ENCODE assay signal across 9 cellular contexts in genomic region chr19:16025108-16026101, GRCh38. TPM values are rescaled to one million over a fixed set of nuclear protein-coding genes. Genes with fewer than 3 reads are reported as not detected.
A peak's percentile ranks its signal among the peaks of the same experiment; 100 is the strongest.
DNase-seq lines count a peak whose midpoint lies in the region; ATAC-seq and TF ChIP-seq lines count a peak whose summit lies in the region.
"Had no signal": no experiment of that assay in that cellular context is flagged by ENCODE, and none has a peak within 500 bp of the region (broad histone marks: within the 10 kb centered on the region; RNA-seq: fewer than 3 reads in every experiment).

No MANE protein-coding gene starts in this region.

- H3K4me3 Mint-ChIP-seq in chondrocyte (ENCODE audit: unreplicated experiment) (no peak overlapping the region), neural crest cell (no peak overlapping the region)
- H3K4me3 Mint-ChIP-seq: T-cell had no signal

- H3K27me3 Mint-ChIP-seq in chondrocyte (ENCODE audit: low read depth) (peaks cover 15% of the 10 kb centered on the region), neural crest cell (ENCODE audit: low read depth) (peaks cover 25% of the 10 kb centered on the region)

- DNase-seq in NCI-H146 (lab: John Stamatoyannopoulos, UW) (peak; percentile 55), chondrocyte (ENCODE audit: low spot score) (peak; percentile 82), neural crest cell (ENCODE audit: low read depth, low spot score) (no peak), NCI-H2029 treated with DMSO at 0.1 percent for 48 hours (lab: John Stamatoyannopoulos, UW) (no peak), retina (no peak)

- TF ChIP-seq CTCF in GM12874 (IDR thresholded peaks at IDR 0.05; ENCODE audit: insufficient read depth, low read depth, low read length) (peak; percentile 39; the same call in 1 of the 2 replicates), chondrocyte (IDR thresholded peaks at IDR 0.05) (peak; percentile 71), neural crest cell (conservative IDR thresholded peaks at IDR 0.05) (peak; percentile 37)

- TF ChIP-seq POLR2A in GM18505 (IDR thresholded peaks at IDR 0.05; ENCODE audit: borderline replicate concordance, extremely low read depth, insufficient read depth, insufficient read length), result no peak

- no peaks in the 10 kb centered on the region for H3K9me3 Mint-ChIP-seq in chondrocyte (ENCODE audit: low read depth)
- H3K9me3 Mint-ChIP-seq in neural crest cell, result no peaks in the 10 kb centered on the region
- H3K9me3 Mint-ChIP-seq: T-cell had no signal

- no peak for ATAC-seq in GM18505 (IDR thresholded peaks at IDR 0.05; ENCODE audit: unreplicated experiment)
- no peak for ATAC-seq in GM21360 (IDR thresholded peaks at IDR 0.05; ENCODE audit: unreplicated experiment)
- ATAC-seq: T-cell had no signal

- H3K4me1 Mint-ChIP-seq in chondrocyte (ENCODE audit: low read depth), result no peaks in the 10 kb centered on the region
- no peaks in the 10 kb centered on the region for H3K4me1 Mint-ChIP-seq in neural crest cell
- H3K4me1 Mint-ChIP-seq: T-cell had no signal

- H3K27ac Mint-ChIP-seq in chondrocyte (ENCODE audit: unreplicated experiment) (no peak overlapping the region), neural crest cell (ENCODE audit: unreplicated experiment) (no peak overlapping the region)
- H3K27ac Mint-ChIP-seq: T-cell had no signal

- H3K36me3 Mint-ChIP-seq in chondrocyte (ENCODE audit: low read depth), result no peaks in the 10 kb centered on the region
- no peaks in the 10 kb centered on the region for H3K36me3 Mint-ChIP-seq in neural crest cell (ENCODE audit: low read depth)
- H3K36me3 Mint-ChIP-seq: T-cell had no signal

RNA-seq across cellular contexts. Expression of gene TPM4, which starts 50.9 kb away (rescaled TPM):
- 774 to 1,188 TPM (median 1,175 TPM) in 3 replicates for total RNA-seq in chondrocyte
- total RNA-seq in neural crest cell, result 357 and 373 TPM in 2 replicates

Comparison
In these comparisons a context has a peak if more than half of its experiments do, and no peak if none do; other contexts are left out.
1. DNase-seq: peak in NCI-H146 (single experiment) and chondrocyte (single experiment); none in neural crest cell (single experiment), NCI-H2029 treated with DMSO at 0.1 percent for 48 hours (single experiment) and retina (single experiment).
2. Peak in every context shown above with its lines, with median percentiles within 50 percentile points of each other: CTCF ChIP-seq.